ENCODE assay signal across 16 cellular contexts in the genomic region with DNA sequence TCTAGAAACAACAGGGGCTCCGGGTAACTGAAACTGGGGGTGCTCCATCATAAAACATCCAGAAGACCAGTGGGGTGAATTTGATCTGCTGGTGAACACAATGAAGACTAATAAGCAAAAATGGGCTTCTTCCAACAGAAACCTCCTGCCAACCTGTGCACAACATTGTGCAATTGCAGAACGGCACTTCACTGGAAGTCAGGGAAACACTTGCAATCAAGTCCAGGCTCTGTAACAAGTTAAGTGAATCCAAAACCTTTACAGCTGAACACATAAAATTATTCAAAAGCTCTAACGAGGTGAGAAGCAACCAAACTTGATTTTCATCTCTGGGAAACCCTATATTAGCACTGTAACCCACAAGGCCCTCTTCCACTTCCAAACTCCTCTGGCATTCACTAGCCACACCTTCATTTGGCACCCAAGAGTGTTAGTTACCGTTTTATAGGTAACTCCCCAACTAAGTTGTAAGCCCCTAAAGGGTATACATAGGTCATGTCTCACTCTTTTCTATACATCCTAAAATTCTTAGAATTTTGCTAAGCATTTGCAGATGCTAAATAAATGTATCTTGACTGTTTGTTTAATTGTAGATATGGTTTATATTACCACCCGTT. TPM values are rescaled to one million over a fixed set of nuclear protein-coding genes. Genes with fewer than 3 reads are reported as not detected.
DNase-seq lines count a peak whose midpoint lies in the region; ATAC-seq and TF ChIP-seq lines count a peak whose summit lies in the region.
"Had no signal": no experiment of that assay in that cellular context is flagged by ENCODE, and none has a peak within 500 bp of the region (broad histone marks: within the 10 kb centered on the region; RNA-seq: fewer than 3 reads in every experiment).

No MANE protein-coding gene starts in this region.

- H3K4me1 Mint-ChIP-seq in MCF 10A (ENCODE audit: insufficient read depth, unreplicated experiment) (no peaks in the 10 kb centered on the region), CD14-positive monocyte (peaks cover 6% of the 10 kb centered on the region)

- CTCF ChIA-PET in MCF 10A (lab: Yijun Ruan, JAX) (no interaction called here), mammary epithelial cell (lab: Charles Lee; ENCODE audit: low non-redundant PET) (no interaction called here)

- WGBS in mammary epithelial cell (ENCODE audit: low coverage, missing lambda C conversion rate), result 96% methylated on average over 5 of the region's 5 CpGs
- WGBS in lung, 2 donors, result 70 to 80% methylated on average over 5 of the region's 5 CpGs

- H3K36me3 Mint-ChIP-seq in MCF 10A (ENCODE audit: insufficient read depth, unreplicated experiment) (peaks cover 17% of the 10 kb centered on the region), CD14-positive monocyte (peaks cover 0 to 4% of the 10 kb centered on the region in 2 donors)

- DNase-seq in MCF 10A (ENCODE audit: unreplicated experiment) (peak; percentile 6), mammary epithelial cell (no peak), fibroblast of gingiva (ENCODE audit: low read depth) (peak; percentile 15), lung (ENCODE audit: low spot score) (peak; percentile 42), kidney glomerular epithelial cell (lab: John Stamatoyannopoulos, UW) (no peak), CD14-positive monocyte (ENCODE audit: low spot score) (no peak), HK-2 (ENCODE audit: unreplicated experiment) (no peak)
- DNase-seq: Caco-2, DMS153, H7, NCI-H146, NCI-H446 treated with DMSO at 0.1 percent for 48 hours, PC-3 had no signal

- in situ Hi-C loops in mammary epithelial cell (cut with MboI; ENCODE audit: low sequenced_read_pairs in 2 of 2), result no loop called here

- BruUV-seq in MCF 10A (replicated peaks; lab: Mats Ljungman, UMichigan) (no TSS peak), mammary epithelial cell (replicated peaks; lab: Mats Ljungman, UMichigan) (no TSS peak)

- no peak overlapping the region for H3K27ac ChIP-seq in mammary epithelial cell (ENCODE audit: insufficient read depth, low read depth, low read length)
- no peak overlapping the region for H3K27ac ChIP-seq in lung (ENCODE audit: low read depth in 1 of 2, low read length in 1 of 2)
- H3K27ac ChIP-seq: C4-2B, RWPE1 had no signal

- H2AFZ ChIP-seq in mammary epithelial cell (ENCODE audit: low read depth, low read length), result no peak overlapping the region

- no peak overlapping the region for H3K4me3 ChIP-seq in mammary epithelial cell (replicated peaks in 1 of 3; ENCODE audit: insufficient read depth in 1 of 3, low read depth in 2 of 3, low read length in 3 of 3)
- no peak overlapping the region for H3K4me3 ChIP-seq in lung

- H3K27me3 ChIP-seq in mammary epithelial cell (ENCODE audit: insufficient read depth, low read length) (no peaks in the 10 kb centered on the region), lung (ENCODE audit: control insufficient read depth, insufficient read depth) (no peaks in the 10 kb centered on the region)

- H3K9me3 Mint-ChIP-seq in MCF 10A (ENCODE audit: unreplicated experiment) (no peaks in the 10 kb centered on the region), CD14-positive monocyte (peaks cover 0 to 2% (median 0%) of the 10 kb centered on the region in 7 donors)
- H3K9me3 Mint-ChIP-seq: IgD-negative memory B cell had no signal

- H3K27me3 Mint-ChIP-seq in MCF 10A (ENCODE audit: insufficient read depth, unreplicated experiment) (no peaks in the 10 kb centered on the region), CD14-positive monocyte (ENCODE audit: low read depth in 3 of 3) (peaks cover 0 to 5% (median 0%) of the 10 kb centered on the region in 3 donors)
- H3K27me3 Mint-ChIP-seq: IgD-negative memory B cell had no signal

- no peak for ATAC-seq in lung (ENCODE audit: insufficient read depth, low FRiP score)
- ATAC-seq: PC-3 had no signal

- no peak overlapping the region for H3K27ac Mint-ChIP-seq in MCF 10A (ENCODE audit: low read depth, unreplicated experiment)
- H3K27ac Mint-ChIP-seq in CD14-positive monocyte, result no peak overlapping the region

- no peaks in the 10 kb centered on the region for H3K4me1 ChIP-seq in mammary epithelial cell (ENCODE audit: insufficient read depth, low read length)
- H3K4me1 ChIP-seq in lung (ENCODE audit: control insufficient read depth in 2 of 2, insufficient read depth in 2 of 2, low read length in 2 of 2), result no peaks in the 10 kb centered on the region
- H3K4me1 ChIP-seq: Caco-2 had no signal

- H3K36me3 ChIP-seq in mammary epithelial cell (ENCODE audit: insufficient read depth, low read length) (peaks cover 2% of the 10 kb centered on the region), lung (ENCODE audit: control insufficient read depth in 2 of 2, insufficient read depth in 2 of 2, low read length in 2 of 2) (peaks cover 0 to under 1% of the 10 kb centered on the region in 2 donors)

- no peak overlapping the region for H3K4me2 ChIP-seq in mammary epithelial cell (ENCODE audit: insufficient read depth, low read depth, low read length)

- POLR2A ChIA-PET in MCF 10A (lab: Yijun Ruan, JAX), result no interaction called here

- H3K4me3 Mint-ChIP-seq in MCF 10A (ENCODE audit: unreplicated experiment), result no peak overlapping the region
- H3K4me3 Mint-ChIP-seq in CD14-positive monocyte, result no peak overlapping the region
- H3K4me3 Mint-ChIP-seq: IgD-negative memory B cell had no signal

- H3K9ac ChIP-seq in mammary epithelial cell (ENCODE audit: insufficient read depth, low read length), result no peak overlapping the region

- no peaks in the 10 kb centered on the region for H3K9me3 ChIP-seq in mammary epithelial cell (replicated peaks; ENCODE audit: insufficient read depth, low read length)
- no peaks in the 10 kb centered on the region for H3K9me3 ChIP-seq in lung (ENCODE audit: control insufficient read depth in 2 of 2, insufficient read depth in 1 of 2, low read length in 1 of 2)
- H3K9me3 ChIP-seq: Caco-2 had no signal

- TF ChIP-seq CTCF in MCF 10A (IDR thresholded peaks at IDR 0.05; ENCODE audit: unreplicated experiment), result no peak
- TF ChIP-seq CTCF in mammary epithelial cell (conservative IDR thresholded peaks at IDR 0.05 in 1 of 2, IDR thresholded peaks at IDR 0.05 in 1 of 2; ENCODE audit: extremely low read depth in 1 of 2, insufficient read depth in 1 of 2, low read depth in 1 of 2, low read length in 2 of 2), result no peak
- TF ChIP-seq CTCF in lung (IDR thresholded peaks at IDR 0.05; ENCODE audit: control extremely low read depth, extremely low read depth), result no peak
- TF ChIP-seq CTCF in CD14-positive monocyte (IDR thresholded peaks at IDR 0.05), result no peak

- no peaks in the 10 kb centered on the region for H4K20me1 ChIP-seq in mammary epithelial cell (ENCODE audit: insufficient read depth, low read length)

- H3K79me2 ChIP-seq in mammary epithelial cell (ENCODE audit: insufficient read depth, low read length), result no peaks in the 10 kb centered on the region

- dilution Hi-C loops in mammary epithelial cell (cut with HindIII; ENCODE audit: low sequenced_read_pairs), result no loop called here

- intact Hi-C loops in MCF 10A (cut with micrococcal nuclease) (no loop called here), mammary epithelial cell (cut with micrococcal nuclease) (no loop called here), CD14-positive monocyte (cut with micrococcal nuclease) (no loop called here)

RNA-seq across cellular contexts. Expression of a gene that starts 22.0 kb away (rescaled TPM):
- total RNA-seq in MCF 10A (2022) (23.7 and 28.1 TPM in 2 replicates), mammary epithelial cell (10 to 100 TPM; 10.8 to 19.9 TPM), lung (10 to 100 TPM; 11.1 to 34.7 TPM)
- polyA plus RNA-seq in mammary epithelial cell (7.9 TPM), lung (10 to 100 TPM in 1 of 2 donors, 1 to 10 TPM in 1; 9.2 to 11.1 TPM), CD14-positive monocyte (1 to 10 TPM; 6.2 to 6.4 TPM)
- polyA minus RNA-seq in mammary epithelial cell, result 1.0 TPM

Comparison
In these comparisons a context has a peak if more than half of its experiments do, and no peak if none do; other contexts are left out.
1. DNase-seq: peak in MCF 10A (single experiment), fibroblast of gingiva (single experiment) and lung (single experiment); none in mammary epithelial cell (single experiment), kidney glomerular epithelial cell (single experiment), CD14-positive monocyte (single experiment) and HK-2 (single experiment).